Comparison of ENCODE assay signal across 1 cellular context in the genomic region with DNA sequence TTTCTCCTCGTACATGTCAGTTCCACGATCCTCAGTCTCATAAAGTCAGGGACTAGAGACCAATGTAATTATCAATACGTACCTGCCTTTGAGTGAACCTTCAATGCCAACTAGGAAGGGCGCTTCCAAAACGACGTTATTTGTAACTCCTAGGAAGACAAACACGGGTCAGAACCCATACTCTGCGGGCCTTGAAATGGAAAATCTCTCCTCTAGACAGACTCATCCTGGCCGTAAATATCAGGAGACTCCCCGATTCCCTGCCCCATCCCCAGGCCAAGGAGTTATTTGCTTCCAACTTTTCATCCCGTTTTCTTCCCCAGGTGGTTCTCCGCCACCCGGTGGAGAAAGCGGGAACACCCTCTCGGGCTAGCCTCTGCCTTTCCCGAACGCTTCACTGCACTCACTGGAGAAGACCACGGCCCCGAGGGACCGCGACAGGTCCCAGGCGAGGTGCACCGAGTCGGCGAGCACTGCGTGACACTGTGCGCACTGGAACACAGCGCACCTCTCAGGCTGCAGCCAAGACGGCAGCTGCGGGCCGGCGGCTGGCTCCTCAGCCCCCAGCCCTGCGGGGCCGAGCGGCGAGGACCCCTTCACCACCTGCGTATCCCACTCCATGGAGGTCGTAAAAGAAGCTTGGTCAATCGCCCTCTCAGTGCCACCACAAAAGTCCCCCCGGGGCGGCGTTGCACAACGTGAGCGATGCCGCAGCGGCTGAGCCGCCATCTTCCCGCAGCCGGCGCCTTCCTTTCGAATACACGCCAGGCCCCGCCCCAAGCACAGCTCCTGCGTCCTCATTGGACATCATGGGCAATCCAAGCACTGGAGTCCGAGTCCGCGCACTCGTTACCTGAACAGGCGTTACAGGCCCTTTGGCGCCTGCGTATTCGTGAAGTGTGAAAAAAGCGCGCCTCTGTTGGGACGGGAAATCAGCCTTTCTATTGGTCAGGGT.
TF ChIP-seq lines count a peak whose summit lies in the region.

A gene (minus strand): TSS at position 759 of the 955 bp plus-strand sequence. CDS start 30 bp downstream, at position 729.

TF ChIP-seq in HepG2, 621 proteins besides CTCF, POLR2A, EP300 and RAD21 (continued from another document and continues in another):
- TF ChIP-seq, protein P1, sequence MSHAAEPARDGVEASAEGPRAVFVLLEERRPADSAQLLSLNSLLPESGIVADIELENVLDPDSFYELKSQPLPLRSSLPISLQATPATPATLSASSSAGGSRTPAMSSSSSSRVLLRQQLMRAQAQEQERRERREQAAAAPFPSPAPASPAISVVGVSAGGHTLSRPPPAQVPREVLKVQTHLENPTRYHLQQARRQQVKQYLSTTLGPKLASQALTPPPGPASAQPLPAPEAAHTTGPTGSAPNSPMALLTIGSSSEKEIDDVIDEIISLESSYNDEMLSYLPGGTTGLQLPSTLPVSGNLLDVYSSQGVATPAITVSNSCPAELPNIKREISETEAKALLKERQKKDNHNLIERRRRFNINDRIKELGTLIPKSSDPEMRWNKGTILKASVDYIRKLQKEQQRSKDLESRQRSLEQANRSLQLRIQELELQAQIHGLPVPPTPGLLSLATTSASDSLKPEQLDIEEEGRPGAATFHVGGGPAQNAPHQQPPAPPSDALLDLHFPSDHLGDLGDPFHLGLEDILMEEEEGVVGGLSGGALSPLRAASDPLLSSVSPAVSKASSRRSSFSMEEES (CRISPR knock-in tag; IDR thresholded peaks at IDR 0.05), result no peak
- TF ChIP-seq ZNF737 (CRISPR knock-in tag; IDR thresholded peaks at IDR 0.05; ENCODE audit: borderline replicate concordance) (no peak), ZSCAN29 (CRISPR knock-in tag; conservative IDR thresholded peaks at IDR 0.05) (peak; percentile 85), FLYWCH1 (CRISPR knock-in tag; IDR thresholded peaks at IDR 0.05) (no peak), ZNF274 (CRISPR knock-in tag; IDR thresholded peaks at IDR 0.05) (peak; percentile 52; the same call in 1 of the 2 replicates), KLF15 (CRISPR knock-in tag; IDR thresholded peaks at IDR 0.05; ENCODE audit: borderline replicate concordance) (no peak), SETDB1 (CRISPR knock-in tag; IDR thresholded peaks at IDR 0.05; ENCODE audit: borderline replicate concordance) (no peak), BRD4 (CRISPR knock-in tag; IDR thresholded peaks at IDR 0.05) (0 out of 2 replicates have a peak, but pooled peaks have one; percentile 27), HNF4G (IDR thresholded peaks at IDR 0.05; ENCODE audit: borderline replicate concordance, low read depth, low read length) (no peak), HNF4G (CRISPR knock-in tag; IDR thresholded peaks at IDR 0.05; ENCODE audit: borderline replicate concordance, low read depth) (peak; percentile 62), PHF20 (CRISPR knock-in tag; IDR thresholded peaks at IDR 0.05) (peak; percentile 44; the same call in 1 of the 2 replicates), ONECUT2 (CRISPR knock-in tag; IDR thresholded peaks at IDR 0.05) (no peak), KAT7 (CRISPR knock-in tag; IDR thresholded peaks at IDR 0.05; ENCODE audit: borderline replicate concordance) (0 out of 2 replicates have a peak, but pooled peaks have one; percentile 5), ZNF251 (CRISPR knock-in tag; IDR thresholded peaks at IDR 0.05) (no peak), TCF7L2 (IDR thresholded peaks at IDR 0.05; ENCODE audit: low read depth, low read length) (no peak), ZNF775 (CRISPR knock-in tag; IDR thresholded peaks at IDR 0.05; ENCODE audit: borderline replicate concordance) (no peak), NCOA1 (CRISPR knock-in tag; IDR thresholded peaks at IDR 0.05) (0 out of 2 replicates have a peak, but pooled peaks have one; percentile 68), ZFP82 (CRISPR knock-in tag; IDR thresholded peaks at IDR 0.05; ENCODE audit: borderline replicate concordance) (no peak), ZNF572 (CRISPR knock-in tag; IDR thresholded peaks at IDR 0.05) (0 out of 2 replicates have a peak, but pooled peaks have one; percentile 46), ISX (CRISPR knock-in tag; conservative IDR thresholded peaks at IDR 0.05) (no peak), PHB2 (IDR thresholded peaks at IDR 0.05; ENCODE audit: partially characterized antibody) (no peak), ZNF333 (CRISPR knock-in tag; IDR thresholded peaks at IDR 0.05; ENCODE audit: borderline replicate concordance) (no peak), ZNF253 (CRISPR knock-in tag; IDR thresholded peaks at IDR 0.05; ENCODE audit: borderline replicate concordance) (peak; percentile 21; the same call in 1 of the 2 replicates), BORCS8-MEF2B (CRISPR knock-in tag; IDR thresholded peaks at IDR 0.05) (no peak; the same call in none of the 2 replicates)
- TF ChIP-seq, protein P2, sequence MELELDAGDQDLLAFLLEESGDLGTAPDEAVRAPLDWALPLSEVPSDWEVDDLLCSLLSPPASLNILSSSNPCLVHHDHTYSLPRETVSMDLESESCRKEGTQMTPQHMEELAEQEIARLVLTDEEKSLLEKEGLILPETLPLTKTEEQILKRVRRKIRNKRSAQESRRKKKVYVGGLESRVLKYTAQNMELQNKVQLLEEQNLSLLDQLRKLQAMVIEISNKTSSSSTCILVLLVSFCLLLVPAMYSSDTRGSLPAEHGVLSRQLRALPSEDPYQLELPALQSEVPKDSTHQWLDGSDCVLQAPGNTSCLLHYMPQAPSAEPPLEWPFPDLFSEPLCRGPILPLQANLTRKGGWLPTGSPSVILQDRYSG (CRISPR knock-in tag; IDR thresholded peaks at IDR 0.05), result 0 out of 2 replicates have a peak, but pooled peaks have one; percentile 29
- TF ChIP-seq, protein P3, sequence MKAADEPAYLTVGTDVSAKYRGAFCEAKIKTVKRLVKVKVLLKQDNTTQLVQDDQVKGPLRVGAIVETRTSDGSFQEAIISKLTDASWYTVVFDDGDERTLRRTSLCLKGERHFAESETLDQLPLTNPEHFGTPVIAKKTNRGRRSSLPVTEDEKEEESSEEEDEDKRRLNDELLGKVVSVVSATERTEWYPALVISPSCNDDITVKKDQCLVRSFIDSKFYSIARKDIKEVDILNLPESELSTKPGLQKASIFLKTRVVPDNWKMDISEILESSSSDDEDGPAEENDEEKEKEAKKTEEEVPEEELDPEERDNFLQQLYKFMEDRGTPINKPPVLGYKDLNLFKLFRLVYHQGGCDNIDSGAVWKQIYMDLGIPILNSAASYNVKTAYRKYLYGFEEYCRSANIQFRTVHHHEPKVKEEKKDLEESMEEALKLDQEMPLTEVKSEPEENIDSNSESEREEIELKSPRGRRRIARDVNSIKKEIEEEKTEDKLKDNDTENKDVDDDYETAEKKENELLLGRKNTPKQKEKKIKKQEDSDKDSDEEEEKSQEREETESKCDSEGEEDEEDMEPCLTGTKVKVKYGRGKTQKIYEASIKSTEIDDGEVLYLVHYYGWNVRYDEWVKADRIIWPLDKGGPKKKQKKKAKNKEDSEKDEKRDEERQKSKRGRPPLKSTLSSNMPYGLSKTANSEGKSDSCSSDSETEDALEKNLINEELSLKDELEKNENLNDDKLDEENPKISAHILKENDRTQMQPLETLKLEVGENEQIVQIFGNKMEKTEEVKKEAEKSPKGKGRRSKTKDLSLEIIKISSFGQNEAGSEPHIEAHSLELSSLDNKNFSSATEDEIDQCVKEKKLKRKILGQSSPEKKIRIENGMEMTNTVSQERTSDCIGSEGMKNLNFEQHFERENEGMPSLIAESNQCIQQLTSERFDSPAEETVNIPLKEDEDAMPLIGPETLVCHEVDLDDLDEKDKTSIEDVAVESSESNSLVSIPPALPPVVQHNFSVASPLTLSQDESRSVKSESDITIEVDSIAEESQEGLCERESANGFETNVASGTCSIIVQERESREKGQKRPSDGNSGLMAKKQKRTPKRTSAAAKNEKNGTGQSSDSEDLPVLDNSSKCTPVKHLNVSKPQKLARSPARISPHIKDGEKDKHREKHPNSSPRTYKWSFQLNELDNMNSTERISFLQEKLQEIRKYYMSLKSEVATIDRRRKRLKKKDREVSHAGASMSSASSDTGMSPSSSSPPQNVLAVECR (CRISPR knock-in tag; IDR thresholded peaks at IDR 0.05; ENCODE audit: borderline replicate concordance), result peak; percentile 99
- TF ChIP-seq, protein P4, sequence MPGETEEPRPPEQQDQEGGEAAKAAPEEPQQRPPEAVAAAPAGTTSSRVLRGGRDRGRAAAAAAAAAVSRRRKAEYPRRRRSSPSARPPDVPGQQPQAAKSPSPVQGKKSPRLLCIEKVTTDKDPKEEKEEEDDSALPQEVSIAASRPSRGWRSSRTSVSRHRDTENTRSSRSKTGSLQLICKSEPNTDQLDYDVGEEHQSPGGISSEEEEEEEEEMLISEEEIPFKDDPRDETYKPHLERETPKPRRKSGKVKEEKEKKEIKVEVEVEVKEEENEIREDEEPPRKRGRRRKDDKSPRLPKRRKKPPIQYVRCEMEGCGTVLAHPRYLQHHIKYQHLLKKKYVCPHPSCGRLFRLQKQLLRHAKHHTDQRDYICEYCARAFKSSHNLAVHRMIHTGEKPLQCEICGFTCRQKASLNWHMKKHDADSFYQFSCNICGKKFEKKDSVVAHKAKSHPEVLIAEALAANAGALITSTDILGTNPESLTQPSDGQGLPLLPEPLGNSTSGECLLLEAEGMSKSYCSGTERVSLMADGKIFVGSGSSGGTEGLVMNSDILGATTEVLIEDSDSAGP (CRISPR knock-in tag; IDR thresholded peaks at IDR 0.05; ENCODE audit: borderline replicate concordance), result peak; percentile 85; the same call in 1 of the 2 replicates
- TF ChIP-seq, protein P5, sequence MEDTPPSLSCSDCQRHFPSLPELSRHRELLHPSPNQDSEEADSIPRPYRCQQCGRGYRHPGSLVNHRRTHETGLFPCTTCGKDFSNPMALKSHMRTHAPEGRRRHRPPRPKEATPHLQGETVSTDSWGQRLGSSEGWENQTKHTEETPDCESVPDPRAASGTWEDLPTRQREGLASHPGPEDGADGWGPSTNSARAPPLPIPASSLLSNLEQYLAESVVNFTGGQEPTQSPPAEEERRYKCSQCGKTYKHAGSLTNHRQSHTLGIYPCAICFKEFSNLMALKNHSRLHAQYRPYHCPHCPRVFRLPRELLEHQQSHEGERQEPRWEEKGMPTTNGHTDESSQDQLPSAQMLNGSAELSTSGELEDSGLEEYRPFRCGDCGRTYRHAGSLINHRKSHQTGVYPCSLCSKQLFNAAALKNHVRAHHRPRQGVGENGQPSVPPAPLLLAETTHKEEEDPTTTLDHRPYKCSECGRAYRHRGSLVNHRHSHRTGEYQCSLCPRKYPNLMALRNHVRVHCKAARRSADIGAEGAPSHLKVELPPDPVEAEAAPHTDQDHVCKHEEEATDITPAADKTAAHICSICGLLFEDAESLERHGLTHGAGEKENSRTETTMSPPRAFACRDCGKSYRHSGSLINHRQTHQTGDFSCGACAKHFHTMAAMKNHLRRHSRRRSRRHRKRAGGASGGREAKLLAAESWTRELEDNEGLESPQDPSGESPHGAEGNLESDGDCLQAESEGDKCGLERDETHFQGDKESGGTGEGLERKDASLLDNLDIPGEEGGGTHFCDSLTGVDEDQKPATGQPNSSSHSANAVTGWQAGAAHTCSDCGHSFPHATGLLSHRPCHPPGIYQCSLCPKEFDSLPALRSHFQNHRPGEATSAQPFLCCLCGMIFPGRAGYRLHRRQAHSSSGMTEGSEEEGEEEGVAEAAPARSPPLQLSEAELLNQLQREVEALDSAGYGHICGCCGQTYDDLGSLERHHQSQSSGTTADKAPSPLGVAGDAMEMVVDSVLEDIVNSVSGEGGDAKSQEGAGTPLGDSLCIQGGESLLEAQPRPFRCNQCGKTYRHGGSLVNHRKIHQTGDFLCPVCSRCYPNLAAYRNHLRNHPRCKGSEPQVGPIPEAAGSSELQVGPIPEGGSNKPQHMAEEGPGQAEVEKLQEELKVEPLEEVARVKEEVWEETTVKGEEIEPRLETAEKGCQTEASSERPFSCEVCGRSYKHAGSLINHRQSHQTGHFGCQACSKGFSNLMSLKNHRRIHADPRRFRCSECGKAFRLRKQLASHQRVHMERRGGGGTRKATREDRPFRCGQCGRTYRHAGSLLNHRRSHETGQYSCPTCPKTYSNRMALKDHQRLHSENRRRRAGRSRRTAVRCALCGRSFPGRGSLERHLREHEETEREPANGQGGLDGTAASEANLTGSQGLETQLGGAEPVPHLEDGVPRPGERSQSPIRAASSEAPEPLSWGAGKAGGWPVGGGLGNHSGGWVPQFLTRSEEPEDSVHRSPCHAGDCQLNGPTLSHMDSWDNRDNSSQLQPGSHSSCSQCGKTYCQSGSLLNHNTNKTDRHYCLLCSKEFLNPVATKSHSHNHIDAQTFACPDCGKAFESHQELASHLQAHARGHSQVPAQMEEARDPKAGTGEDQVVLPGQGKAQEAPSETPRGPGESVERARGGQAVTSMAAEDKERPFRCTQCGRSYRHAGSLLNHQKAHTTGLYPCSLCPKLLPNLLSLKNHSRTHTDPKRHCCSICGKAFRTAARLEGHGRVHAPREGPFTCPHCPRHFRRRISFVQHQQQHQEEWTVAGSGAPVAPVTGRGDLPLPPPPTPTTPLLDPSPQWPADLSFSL (CRISPR knock-in tag; IDR thresholded peaks at IDR 0.05), result no peak
- TF ChIP-seq, protein P6, sequence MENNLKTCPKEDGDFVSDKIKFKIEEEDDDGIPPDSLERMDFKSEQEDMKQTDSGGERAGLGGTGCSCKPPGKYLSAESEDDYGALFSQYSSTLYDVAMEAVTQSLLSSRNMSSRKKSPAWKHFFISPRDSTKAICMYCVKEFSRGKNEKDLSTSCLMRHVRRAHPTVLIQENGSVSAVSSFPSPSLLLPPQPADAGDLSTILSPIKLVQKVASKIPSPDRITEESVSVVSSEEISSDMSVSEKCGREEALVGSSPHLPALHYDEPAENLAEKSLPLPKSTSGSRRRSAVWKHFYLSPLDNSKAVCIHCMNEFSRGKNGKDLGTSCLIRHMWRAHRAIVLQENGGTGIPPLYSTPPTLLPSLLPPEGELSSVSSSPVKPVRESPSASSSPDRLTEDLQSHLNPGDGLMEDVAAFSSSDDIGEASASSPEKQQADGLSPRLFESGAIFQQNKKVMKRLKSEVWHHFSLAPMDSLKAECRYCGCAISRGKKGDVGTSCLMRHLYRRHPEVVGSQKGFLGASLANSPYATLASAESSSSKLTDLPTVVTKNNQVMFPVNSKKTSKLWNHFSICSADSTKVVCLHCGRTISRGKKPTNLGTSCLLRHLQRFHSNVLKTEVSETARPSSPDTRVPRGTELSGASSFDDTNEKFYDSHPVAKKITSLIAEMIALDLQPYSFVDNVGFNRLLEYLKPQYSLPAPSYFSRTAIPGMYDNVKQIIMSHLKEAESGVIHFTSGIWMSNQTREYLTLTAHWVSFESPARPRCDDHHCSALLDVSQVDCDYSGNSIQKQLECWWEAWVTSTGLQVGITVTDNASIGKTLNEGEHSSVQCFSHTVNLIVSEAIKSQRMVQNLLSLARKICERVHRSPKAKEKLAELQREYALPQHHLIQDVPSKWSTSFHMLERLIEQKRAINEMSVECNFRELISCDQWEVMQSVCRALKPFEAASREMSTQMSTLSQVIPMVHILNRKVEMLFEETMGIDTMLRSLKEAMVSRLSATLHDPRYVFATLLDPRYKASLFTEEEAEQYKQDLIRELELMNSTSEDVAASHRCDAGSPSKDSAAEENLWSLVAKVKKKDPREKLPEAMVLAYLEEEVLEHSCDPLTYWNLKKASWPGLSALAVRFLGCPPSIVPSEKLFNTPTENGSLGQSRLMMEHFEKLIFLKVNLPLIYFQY (CRISPR knock-in tag; IDR thresholded peaks at IDR 0.05; ENCODE audit: borderline replicate concordance), result no peak
- TF ChIP-seq, protein P7, sequence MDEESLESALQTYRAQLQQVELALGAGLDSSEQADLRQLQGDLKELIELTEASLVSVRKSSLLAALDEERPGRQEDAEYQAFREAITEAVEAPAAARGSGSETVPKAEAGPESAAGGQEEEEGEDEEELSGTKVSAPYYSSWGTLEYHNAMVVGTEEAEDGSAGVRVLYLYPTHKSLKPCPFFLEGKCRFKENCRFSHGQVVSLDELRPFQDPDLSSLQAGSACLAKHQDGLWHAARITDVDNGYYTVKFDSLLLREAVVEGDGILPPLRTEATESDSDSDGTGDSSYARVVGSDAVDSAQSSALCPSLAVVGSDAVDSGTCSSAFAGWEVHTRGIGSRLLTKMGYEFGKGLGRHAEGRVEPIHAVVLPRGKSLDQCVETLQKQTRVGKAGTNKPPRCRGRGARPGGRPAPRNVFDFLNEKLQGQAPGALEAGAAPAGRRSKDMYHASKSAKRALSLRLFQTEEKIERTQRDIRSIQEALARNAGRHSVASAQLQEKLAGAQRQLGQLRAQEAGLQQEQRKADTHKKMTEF (CRISPR knock-in tag; IDR thresholded peaks at IDR 0.05), result peak; percentile 58; the same call in 1 of the 2 replicates
